ENCODE assay signal across 17 cellular contexts in the genomic region with DNA sequence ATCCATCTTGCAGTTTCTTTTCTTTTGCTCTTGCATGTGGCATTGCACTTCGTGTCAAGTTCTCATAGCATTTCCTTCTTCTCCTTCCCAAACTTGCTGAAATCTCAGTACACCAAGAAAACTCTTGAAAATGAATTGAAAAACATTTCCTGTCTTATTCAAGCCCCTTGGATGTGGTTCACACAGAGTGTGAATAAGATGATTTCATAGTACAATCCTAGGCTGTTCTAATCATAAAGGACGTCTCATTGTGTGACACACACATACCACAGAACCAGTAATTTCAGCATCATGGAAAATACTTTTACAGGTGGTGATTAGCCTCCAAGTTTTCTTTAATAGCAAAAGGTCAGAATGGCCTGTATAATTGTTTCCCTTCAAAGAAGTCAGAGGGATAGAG.
DNase-seq lines count a peak whose midpoint lies in the region; ATAC-seq, FAIRE-seq and TF ChIP-seq lines count a peak whose summit lies in the region.
"Had no signal": no experiment of that assay in that cellular context is flagged by ENCODE, and none has a peak within 500 bp of the region (broad histone marks: within the 10 kb centered on the region; RNA-seq: fewer than 3 reads in every experiment).

No MANE protein-coding gene starts in this region.

- H3K27me3 Mint-ChIP-seq in astrocyte (ENCODE audit: low read depth, unreplicated experiment) (no peaks in the 10 kb centered on the region), Caco-2 (ENCODE audit: insufficient read depth, unreplicated experiment) (no peaks in the 10 kb centered on the region)

- H3K36me3 Mint-ChIP-seq in astrocyte (ENCODE audit: low read depth, unreplicated experiment) (no peaks in the 10 kb centered on the region), Caco-2 (ENCODE audit: insufficient read depth, unreplicated experiment) (no peaks in the 10 kb centered on the region)
- H3K36me3 Mint-ChIP-seq: CD8-positive, alpha-beta memory T cell had no signal

- no TSS peak for BruUV-seq in Caco-2 (replicated peaks; lab: Mats Ljungman, UMichigan)

- H3K9me3 ChIP-seq in heart left ventricle (peaks cover 0 to 9% (median 0%) of the 10 kb centered on the region in 12 donors), right cardiac atrium (ENCODE audit: control insufficient read depth, low read length) (no peaks in the 10 kb centered on the region), GM23248 (ENCODE audit: low read depth) (no peaks in the 10 kb centered on the region), astrocyte (ENCODE audit: insufficient read depth, low read depth, low read length) (no peaks in the 10 kb centered on the region), subcutaneous abdominal adipose tissue (ENCODE audit: control insufficient read depth in 5 of 5, low read length in 5 of 5) (peaks cover 0 to 7% (median 0%) of the 10 kb centered on the region in 5 donors), Peyer's patch (no peaks in the 10 kb centered on the region), Caco-2 (no peaks in the 10 kb centered on the region)
- H3K9me3 ChIP-seq: BLaER1 had no signal

- H2AFZ ChIP-seq in GM23248 (no peak overlapping the region), astrocyte (ENCODE audit: low read depth, low read length) (no peak overlapping the region)

- H4K20me1 ChIP-seq in GM23248 (ENCODE audit: insufficient read depth) (no peaks in the 10 kb centered on the region), astrocyte (ENCODE audit: insufficient read depth, low read length) (no peaks in the 10 kb centered on the region)
- H4K20me1 ChIP-seq: BLaER1 had no signal

- H3K4me1 ChIP-seq in heart left ventricle (peaks cover 0 to 12% (median 0%) of the 10 kb centered on the region in 12 donors), right cardiac atrium (ENCODE audit: control insufficient read depth, insufficient read depth, low read length) (no peaks in the 10 kb centered on the region), GM23248 (ENCODE audit: insufficient read depth) (no peaks in the 10 kb centered on the region), astrocyte (ENCODE audit: insufficient read depth, low read length) (no peaks in the 10 kb centered on the region), subcutaneous abdominal adipose tissue (ENCODE audit: control insufficient read depth in 5 of 5, insufficient read depth in 5 of 5, low read length in 5 of 5) (peaks cover 2 to 17% (median 8%) of the 10 kb centered on the region in 5 donors), Peyer's patch (no peaks in the 10 kb centered on the region), Caco-2 (no peaks in the 10 kb centered on the region)
- H3K4me1 ChIP-seq: BLaER1 had no signal

- H3K4me3 ChIP-seq in heart left ventricle (no peak overlapping the region), right cardiac atrium (ENCODE audit: low read length) (no peak overlapping the region), GM23248 (no peak overlapping the region), astrocyte (ENCODE audit: insufficient read depth, low read depth, low read length) (no peak overlapping the region), subcutaneous abdominal adipose tissue (ENCODE audit: low read depth in 1 of 5, low read length in 5 of 5) (peak overlapping the region in 1 of 5 donors; percentile 22), Peyer's patch (no peak overlapping the region), Caco-2 (ENCODE audit: low read depth, low read length) (no peak overlapping the region)
- H3K4me3 ChIP-seq: BLaER1, GM12878 had no signal

- intact Hi-C loops in heart left ventricle (cut with DNase I) = no loop called here
- intact Hi-C loops in right cardiac atrium (cut with DNase I) = no loop called here
- intact Hi-C loops in Caco-2 (cut with micrococcal nuclease; ENCODE audit: unreplicated experiment) = no loop called here

- H3K4me2 ChIP-seq in GM23248 (ENCODE audit: unreplicated experiment) = no peak overlapping the region
- no peak overlapping the region for H3K4me2 ChIP-seq in astrocyte (ENCODE audit: low read length)
- H3K4me2 ChIP-seq: BLaER1 had no signal

- H3K27ac ChIP-seq in heart left ventricle (peak overlapping the region in 7 of 12 donors; percentile 32 to 83 (median 47)), right cardiac atrium (ENCODE audit: low read length) (no peak overlapping the region), GM23248 (no peak overlapping the region), astrocyte (ENCODE audit: low read depth, low read length) (no peak overlapping the region), subcutaneous abdominal adipose tissue (ENCODE audit: low read depth, low read length) (peak overlapping the region; percentile 61), Peyer's patch (no peak overlapping the region)
- H3K27ac ChIP-seq: BLaER1 had no signal

- ATAC-seq in heart left ventricle = peak in 1 of 4 donors; percentile 66
- ATAC-seq in right cardiac atrium = no peak
- no peak for ATAC-seq in GM21367 (IDR thresholded peaks at IDR 0.05; ENCODE audit: unreplicated experiment)
- ATAC-seq: GM12878 had no signal

- no peaks in the 10 kb centered on the region for H3K9me2 ChIP-seq in GM23248 (ENCODE audit: insufficient read depth)

- 46 to 54% (median 52%) methylated on average over 2 of the region's 2 CpGs for WGBS in heart left ventricle, 4 donors
- WGBS in right cardiac atrium = 38% methylated on average over 2 of the region's 2 CpGs
- WGBS in GM23248 (ENCODE audit: low coverage in 1 of 2, low lambda C conversion rate in 2 of 2, missing lambda C conversion rate in 2 of 2), 2 experiments = 9 to 10% methylated on average over 2 of the region's 2 CpGs

- H3K9ac ChIP-seq in GM23248 = no peak overlapping the region
- no peak overlapping the region for H3K9ac ChIP-seq in astrocyte (ENCODE audit: low read length)
- H3K9ac ChIP-seq in subcutaneous abdominal adipose tissue (ENCODE audit: low read length in 5 of 5) = no peak overlapping the region
- H3K9ac ChIP-seq: BLaER1 had no signal

- H3K27me3 ChIP-seq in heart left ventricle = no peaks in the 10 kb centered on the region
- no peaks in the 10 kb centered on the region for H3K27me3 ChIP-seq in right cardiac atrium (ENCODE audit: control insufficient read depth, insufficient read depth)
- no peaks in the 10 kb centered on the region for H3K27me3 ChIP-seq in GM23248 (replicated peaks; ENCODE audit: insufficient read depth)
- no peaks in the 10 kb centered on the region for H3K27me3 ChIP-seq in astrocyte (ENCODE audit: insufficient read depth, low read length)
- no peaks in the 10 kb centered on the region for H3K27me3 ChIP-seq in subcutaneous abdominal adipose tissue (ENCODE audit: control insufficient read depth in 5 of 5, insufficient read depth in 4 of 5, low read length in 5 of 5)
- no peaks in the 10 kb centered on the region for H3K27me3 ChIP-seq in Peyer's patch
- no peaks in the 10 kb centered on the region for H3K27me3 ChIP-seq in Caco-2 (replicated peaks; ENCODE audit: control insufficient read depth, insufficient read depth, low read length)
- H3K27me3 ChIP-seq: BLaER1 had no signal

- CTCF ChIA-PET in Caco-2 (lab: Charles Lee) = no interaction called here

- H3K9me3 Mint-ChIP-seq in astrocyte (ENCODE audit: unreplicated experiment) (no peaks in the 10 kb centered on the region), Caco-2 (ENCODE audit: unreplicated experiment) (peaks cover 18% of the 10 kb centered on the region)
- H3K9me3 Mint-ChIP-seq: H9 had no signal

- H3K79me2 ChIP-seq in GM23248 (ENCODE audit: insufficient read depth) = no peaks in the 10 kb centered on the region
- H3K79me2 ChIP-seq in astrocyte (ENCODE audit: insufficient read depth, low read length) = no peaks in the 10 kb centered on the region

- H3F3A ChIP-seq in GM23248 (ENCODE audit: insufficient read depth) = no peaks in the 10 kb centered on the region

- in situ Hi-C loops in GM23248 (cut with MboI) = no loop called here

- TF ChIP-seq CTCF in heart left ventricle (IDR thresholded peaks at IDR 0.05) (no peak), astrocyte (IDR thresholded peaks at IDR 0.05; ENCODE audit: insufficient read depth, low read depth, low read length) (no peak), Peyer's patch (IDR thresholded peaks at IDR 0.05) (no peak), Caco-2 (IDR thresholded peaks at IDR 0.05; ENCODE audit: insufficient read depth in 1 of 2, low read depth in 1 of 2, low read length in 1 of 2, severe bottlenecking in 1 of 2, unreplicated experiment in 1 of 2) (no peak)

- H3K4me1 Mint-ChIP-seq in astrocyte (ENCODE audit: low read depth, unreplicated experiment) (no peaks in the 10 kb centered on the region), Caco-2 (ENCODE audit: low read depth, unreplicated experiment) (no peaks in the 10 kb centered on the region)
- H3K4me1 Mint-ChIP-seq: CD8-positive, alpha-beta memory T cell; H9 had no signal

- no peak for DNase-seq in heart left ventricle
- DNase-seq in right cardiac atrium = no peak
- DNase-seq in GM23248 = peak; percentile 9
- peak; percentile 3 for DNase-seq in astrocyte (ENCODE audit: low read depth)
- no peak for DNase-seq in Peyer's patch
- no peak for DNase-seq in Caco-2
- DNase-seq: 8988T; AML-193; CD8-positive, alpha-beta memory T cell; DMS53; GOT3; H9 had no signal

- H3K4me3 Mint-ChIP-seq in astrocyte (ENCODE audit: unreplicated experiment) = no peak overlapping the region
- no peak overlapping the region for H3K4me3 Mint-ChIP-seq in Caco-2 (ENCODE audit: unreplicated experiment)
- H3K4me3 Mint-ChIP-seq: CD8-positive, alpha-beta memory T cell; H9 had no signal

- no peak overlapping the region for H3K27ac Mint-ChIP-seq in astrocyte (ENCODE audit: unreplicated experiment)
- no peak overlapping the region for H3K27ac Mint-ChIP-seq in Caco-2 (ENCODE audit: unreplicated experiment)
- H3K27ac Mint-ChIP-seq: CD8-positive, alpha-beta memory T cell; H9 had no signal

- TF ChIP-seq POLR2A in heart left ventricle (IDR thresholded peaks at IDR 0.05) = no peak
- TF ChIP-seq POLR2A in Peyer's patch (IDR thresholded peaks at IDR 0.05) = no peak

- H3K36me3 ChIP-seq in heart left ventricle (no peaks in the 10 kb centered on the region), GM23248 (ENCODE audit: low read depth) (no peaks in the 10 kb centered on the region), astrocyte (ENCODE audit: insufficient read depth, low read length) (no peaks in the 10 kb centered on the region), subcutaneous abdominal adipose tissue (ENCODE audit: control insufficient read depth in 5 of 5, insufficient read depth in 5 of 5, low read length in 5 of 5) (no peaks in the 10 kb centered on the region), Peyer's patch (no peaks in the 10 kb centered on the region), Caco-2 (ENCODE audit: control insufficient read depth, insufficient read depth, low read length) (no peaks in the 10 kb centered on the region)
- H3K36me3 ChIP-seq: BLaER1 had no signal

- POLR2A ChIA-PET in Caco-2 (lab: Charles Lee) = no interaction called here

- FAIRE-seq in astrocyte (lab: Jason Lieb, UNC) = no peak
- FAIRE-seq: GM12878, GM18507 had no signal

Comparison
In these comparisons a context has a peak if more than half of its experiments do, and no peak if none do; other contexts are left out.
1. H3K27ac ChIP-seq: peak in heart left ventricle (7 of 12) and subcutaneous abdominal adipose tissue (single experiment); none in right cardiac atrium (single experiment), GM23248 (single experiment), astrocyte (single experiment) and Peyer's patch (0 of 4).
2. DNase-seq: peak in GM23248 (single experiment) and astrocyte (single experiment); none in heart left ventricle (0 of 5), right cardiac atrium (0 of 3), Peyer's patch (0 of 3) and Caco-2 (0 of 2).